Comparison of ENCODE assay signal across 18 cellular contexts in the genomic region with DNA sequence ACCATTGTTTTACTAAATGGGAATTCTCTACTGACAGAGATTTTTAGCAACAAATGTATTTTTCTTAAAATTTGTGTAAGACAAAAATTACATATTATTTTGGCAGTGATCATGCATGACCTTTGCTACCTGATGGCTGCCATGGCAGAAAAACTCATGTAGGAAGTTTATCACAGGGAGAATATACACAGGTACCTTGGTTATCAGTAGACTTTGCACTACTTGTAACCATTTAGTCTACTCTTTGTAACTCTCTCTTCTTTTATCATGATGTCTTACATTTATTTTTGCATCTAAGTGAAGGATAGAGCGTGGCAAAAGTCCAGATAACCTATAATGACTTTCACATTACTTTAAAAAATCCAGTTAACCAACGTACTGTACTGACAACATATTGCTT. TPM values are rescaled to one million over a fixed set of nuclear protein-coding genes. Genes with fewer than 3 reads are reported as not detected.
DNase-seq lines count a peak whose midpoint lies in the region; ATAC-seq, FAIRE-seq and TF ChIP-seq lines count a peak whose summit lies in the region.
"Had no signal": no experiment of that assay in that cellular context is flagged by ENCODE, and none has a peak within 500 bp of the region (broad histone marks: within the 10 kb centered on the region; RNA-seq: fewer than 3 reads in every experiment).

No MANE protein-coding gene starts in this region.

- dilution Hi-C loops in endothelial cell of umbilical vein (cut with MboI; ENCODE audit: extremely low pct_ligation_motif_present, low sequenced_read_pairs), result no loop called here

- peaks cover 56% of the 10 kb centered on the region for H3K4me1 Mint-ChIP-seq in Calu3 (ENCODE audit: low read depth, unreplicated experiment)
- H3K4me1 Mint-ChIP-seq in naive thymus-derived CD8-positive, alpha-beta T cell, result peaks cover 16 to 28% (median 26%) of the 10 kb centered on the region in 4 donors

- DNase-seq in Calu3 (no peak), endothelial cell of umbilical vein (ENCODE audit: low read depth, low spot score) (no peak), adrenal gland (no peak), LoVo (ENCODE audit: low spot score) (no peak), NCI-H345 (lab: John Stamatoyannopoulos, UW) (no peak)
- no peak for DNase-seq in naive thymus-derived CD8-positive, alpha-beta T cell
- DNase-seq: activated T-cell treated with anti-CD3 and anti-CD28 coated beads for 4 hours, colonic mucosa, DMS53, left cardiac atrium, NCI-H1694, Right ventricle myocardium superior had no signal

- H3K9me2 ChIP-seq in SU-DHL-6 (replicated peaks; ENCODE audit: insufficient read depth, low read length), result no peaks in the 10 kb centered on the region

- POLR2A ChIA-PET in endothelial cell of umbilical vein (lab: Charles Lee), result interaction anchor here (1.3 kb wide), 1 partner anchor 81 kb away, joined by 4 read pairs; no protein-coding TSS in a partner anchor
- POLR2A ChIA-PET in naive thymus-derived CD8-positive, alpha-beta T cell (lab: Charles Lee), result no interaction called here

- H3K4me3 Mint-ChIP-seq in Calu3 (ENCODE audit: low read depth, unreplicated experiment), result peak overlapping the region; percentile 56
- peak overlapping the region in 3 of 10 donors; percentile 50 to 64 (median 57) for H3K4me3 Mint-ChIP-seq in naive thymus-derived CD8-positive, alpha-beta T cell

- no peaks in the 10 kb centered on the region; the same call in 1 of the 2 replicates for H3F3A ChIP-seq in SU-DHL-6 (ENCODE audit: insufficient read depth)

- H3K4me3 ChIP-seq in SU-DHL-6 (ENCODE audit: insufficient read depth, low read length, poor library complexity, severe bottlenecking) (no peak overlapping the region), endothelial cell of umbilical vein (replicated peaks in 1 of 3; ENCODE audit: insufficient read depth in 1 of 3, low read depth in 1 of 3, low read length in 3 of 3) (no peak overlapping the region), adrenal gland (no peak overlapping the region)
- H3K4me3 ChIP-seq: colonic mucosa, MG63, thoracic aorta had no signal

- CTCF ChIA-PET in Calu3 (lab: Charles Lee), result interaction anchor here (0.6 to 1.2 kb wide), 2 partner anchors 11 to 33 kb away, joined by 4 to 7 read pairs; no protein-coding TSS in a partner anchor
- CTCF ChIA-PET in endothelial cell of umbilical vein (lab: Charles Lee), result interaction anchor here (0.6 to 1.6 kb wide), 5 partner anchors 17 to 388 kb away, joined by 3 to 8 read pairs (median 4); no protein-coding TSS in a partner anchor

- H3K9ac ChIP-seq in SU-DHL-6 (ENCODE audit: low read length), result no peak overlapping the region
- no peak overlapping the region for H3K9ac ChIP-seq in endothelial cell of umbilical vein (replicated peaks; ENCODE audit: extremely low read depth, insufficient read depth, low read length)

- H4K20me1 ChIP-seq in SU-DHL-6 (ENCODE audit: low read depth, low read length) (no peaks in the 10 kb centered on the region), endothelial cell of umbilical vein (replicated peaks; ENCODE audit: control insufficient read depth, extremely low read depth, insufficient read depth, low read length) (no peaks in the 10 kb centered on the region)

- H3K4me1 ChIP-seq in endothelial cell of umbilical vein (ENCODE audit: control insufficient read depth, extremely low read depth, insufficient read depth, low read length), result peaks cover 41% of the 10 kb centered on the region
- H3K4me1 ChIP-seq in adrenal gland (replicated peaks in 1 of 2), result no peaks in the 10 kb centered on the region
- H3K4me1 ChIP-seq: colonic mucosa had no signal

- H3K27me3 Mint-ChIP-seq in Calu3 (ENCODE audit: unreplicated experiment), result no peaks in the 10 kb centered on the region
- no peaks in the 10 kb centered on the region for H3K27me3 Mint-ChIP-seq in naive thymus-derived CD8-positive, alpha-beta T cell
- H3K27me3 Mint-ChIP-seq: CD4-positive, alpha-beta T cell had no signal

- peak overlapping the region; percentile 54 for H3K4me2 ChIP-seq in SU-DHL-6 (ENCODE audit: low read depth, low read length, poor library complexity, severe bottlenecking)
- no peak overlapping the region for H3K4me2 ChIP-seq in endothelial cell of umbilical vein (ENCODE audit: insufficient read depth, low read length)

- TF ChIP-seq CTCF in Calu3 (IDR thresholded peaks at IDR 0.05; ENCODE audit: unreplicated experiment) (no peak), SU-DHL-6 (IDR thresholded peaks at IDR 0.05; ENCODE audit: insufficient read depth, low read length, poor library complexity, severe bottlenecking) (no peak), endothelial cell of umbilical vein (IDR thresholded peaks at IDR 0.05; ENCODE audit: extremely low read depth in 1 of 2, insufficient read depth in 1 of 2, low read depth in 1 of 2, low read length in 2 of 2) (no peak), adrenal gland (IDR thresholded peaks at IDR 0.05) (no peak)

- 60 to 72% (median 64%) methylated on average over 2 of the region's 2 CpGs for WGBS in adrenal gland, 4 donors

- H3K79me2 ChIP-seq in SU-DHL-6 (ENCODE audit: insufficient read depth, low read length), result no peaks in the 10 kb centered on the region
- H3K79me2 ChIP-seq in endothelial cell of umbilical vein (ENCODE audit: control insufficient read depth, insufficient read depth, low read length), result peaks cover 42% of the 10 kb centered on the region

- H3K9me3 Mint-ChIP-seq in Calu3 (ENCODE audit: low read depth, unreplicated experiment), result no peaks in the 10 kb centered on the region
- H3K9me3 Mint-ChIP-seq in naive thymus-derived CD8-positive, alpha-beta T cell, result no peaks in the 10 kb centered on the region
- H3K9me3 Mint-ChIP-seq: CD4-positive, alpha-beta T cell had no signal

- H3K9me1 ChIP-seq in endothelial cell of umbilical vein (replicated peaks; ENCODE audit: control insufficient read depth, extremely low read depth, insufficient read depth, low read length), result no peaks in the 10 kb centered on the region

- H3K27me3 ChIP-seq in SU-DHL-6 (ENCODE audit: low read length) (no peaks in the 10 kb centered on the region), endothelial cell of umbilical vein (ENCODE audit: control insufficient read depth in 2 of 2, insufficient read depth in 2 of 2, low read length in 2 of 2) (no peaks in the 10 kb centered on the region), adrenal gland (no peaks in the 10 kb centered on the region)
- H3K27me3 ChIP-seq: colonic mucosa, MG63 had no signal

- H3K27ac Mint-ChIP-seq in Calu3 (ENCODE audit: unreplicated experiment), result peak overlapping the region; percentile 98
- H3K27ac Mint-ChIP-seq in naive thymus-derived CD8-positive, alpha-beta T cell, result peak overlapping the region; percentile 30 to 83 (median 78)

- no peak for ATAC-seq in naive thymus-derived CD8-positive, alpha-beta T cell
- no peak for ATAC-seq in GM21390 (IDR thresholded peaks at IDR 0.05; ENCODE audit: unreplicated experiment)

- 0 out of 2 replicates have a peak overlapping the region, but pooled peaks have one; percentile 30 for H3K27ac ChIP-seq in SU-DHL-6 (ENCODE audit: low read depth, low read length)
- H3K27ac ChIP-seq in endothelial cell of umbilical vein (ENCODE audit: insufficient read depth, low read depth, low read length), result peak overlapping the region; percentile 90
- no peak overlapping the region for H3K27ac ChIP-seq in adrenal gland
- H3K27ac ChIP-seq: colonic mucosa, VCaP had no signal

- BruUV-seq in Calu3 (replicated peaks; lab: Mats Ljungman, UMichigan) (no TSS peak), endothelial cell of umbilical vein (replicated peaks; lab: Mats Ljungman, UMichigan) (no TSS peak)

- FAIRE-seq in endothelial cell of umbilical vein (lab: Jason Lieb, UNC), result no peak

- no peak for TF ChIP-seq POLR2A in endothelial cell of umbilical vein (IDR thresholded peaks at IDR 0.05; ENCODE audit: low read depth, low read length)
- no peak for TF ChIP-seq POLR2A in adrenal gland (IDR thresholded peaks at IDR 0.05)

- intact Hi-C loops in Calu3 (cut with micrococcal nuclease; ENCODE audit: unreplicated experiment) (no loop called here), endothelial cell of umbilical vein (cut with micrococcal nuclease) (no loop called here), adrenal gland (cut with DNase I) (no loop called here)

- H3K9me3 ChIP-seq in SU-DHL-6 (ENCODE audit: insufficient read depth, low read length) (no peaks in the 10 kb centered on the region), endothelial cell of umbilical vein (replicated peaks; ENCODE audit: control insufficient read depth, insufficient read depth, low read length) (no peaks in the 10 kb centered on the region), adrenal gland (replicated peaks in 1 of 3) (no peaks in the 10 kb centered on the region)
- H3K9me3 ChIP-seq: colonic mucosa, MG63, thoracic aorta had no signal

- H3K36me3 ChIP-seq in SU-DHL-6 (ENCODE audit: low read length) (0 out of 2 replicates have a peak, but pooled peaks cover 4% of the 10 kb centered on the region), endothelial cell of umbilical vein (ENCODE audit: control insufficient read depth in 2 of 2, extremely low read depth in 1 of 2, insufficient read depth in 2 of 2, low read length in 2 of 2) (no peaks in the 10 kb centered on the region), adrenal gland (replicated peaks in 1 of 2) (no peaks in the 10 kb centered on the region)
- H3K36me3 ChIP-seq: colonic mucosa, MG63, thoracic aorta had no signal

- peak overlapping the region; percentile 21 for H2AFZ ChIP-seq in SU-DHL-6 (ENCODE audit: low read depth, low read length, severe bottlenecking)
- H2AFZ ChIP-seq in endothelial cell of umbilical vein (ENCODE audit: low read depth, low read length), result no peak overlapping the region

- H3K36me3 Mint-ChIP-seq in Calu3 (ENCODE audit: insufficient read depth, unreplicated experiment), result peaks cover 24% of the 10 kb centered on the region
- no peaks in the 10 kb centered on the region for H3K36me3 Mint-ChIP-seq in naive thymus-derived CD8-positive, alpha-beta T cell

TF ChIP-seq in endothelial cell of umbilical vein, 7 proteins besides CTCF, POLR2A, EP300 and RAD21 (continues in another document):
- TF ChIP-seq EZH2 (IDR thresholded peaks at IDR 0.05; ENCODE audit: borderline replicate concordance, low read depth, low read length, severe bottlenecking) (no peak), FOS (IDR thresholded peaks at IDR 0.05; ENCODE audit: borderline replicate concordance, insufficient read depth, low read length) (no peak)

RNA-seq across cellular contexts. Expression of a gene that starts 34.1 kb away (rescaled TPM):
- 94.7 and 97.5 TPM in 2 replicates for total RNA-seq in Calu3 (2022)
- 48.3 and 56.6 TPM in 2 replicates for total RNA-seq in endothelial cell of umbilical vein
- polyA plus RNA-seq in endothelial cell of umbilical vein, result 10.6 and 12.3 TPM in 2 replicates
- polyA plus RNA-seq in endothelial cell of umbilical vein (2011; cell fraction: cytosol; rRNA removed), result 18.7 and 19.0 TPM in 2 replicates
- 8.5 and 10.6 TPM in 2 replicates for polyA plus RNA-seq in endothelial cell of umbilical vein (2011; cell fraction: nucleus; rRNA removed)
- polyA plus RNA-seq in endothelial cell of umbilical vein (2012), result 22.5 and 25.9 TPM in 2 replicates
- 12.8 and 13.7 TPM in 2 replicates for polyA minus RNA-seq in endothelial cell of umbilical vein
- 7.6 TPM for polyA minus RNA-seq in endothelial cell of umbilical vein (2011; cell fraction: cytosol; rRNA and poly(A)+ RNA removed)
- polyA minus RNA-seq in endothelial cell of umbilical vein (2011; cell fraction: nucleus; rRNA and poly(A)+ RNA removed), result 7.2 and 10.0 TPM in 2 replicates
- total RNA-seq in naive thymus-derived CD8-positive, alpha-beta T cell, result 10 to 100 TPM; 10.6 to 10.7 TPM
- polyA plus RNA-seq in naive thymus-derived CD8-positive, alpha-beta T cell, result 1 to 10 TPM; 3.8 to 6.1 (median 4.3) TPM
- 10 to 100 TPM; 36.9 to 79.8 (median 53.7) TPM for total RNA-seq in adrenal gland
- polyA plus RNA-seq in adrenal gland, result 10 to 100 TPM in 1 of 3 donors, 1 to 10 TPM in 2; 5.1 to 49.3 (median 9.3) TPM

Comparison
In these comparisons a context has a peak if more than half of its experiments do, and no peak if none do; other contexts are left out.
1. H3K27ac ChIP-seq: peak in SU-DHL-6 (single experiment) and endothelial cell of umbilical vein (single experiment); none in adrenal gland (0 of 5).